In genomic region chr22:46687045-46687444, GRCh38 we compare ENCODE assay signal across 27 cellular contexts.
"Had no signal": no experiment of that assay in that cellular context is flagged by ENCODE, and none has a peak within 500 bp of the region (broad histone marks: within the 10 kb centered on the region; RNA-seq: fewer than 3 reads in every experiment).

No MANE protein-coding gene starts in this region.

- H3K4me1 ChIP-seq: prostate gland had no signal

- H3K36me3 ChIP-seq: prostate gland had no signal

- H3K4me1 Mint-ChIP-seq: mesothelial cell of epicardium had no signal

- H3K9me3 ChIP-seq: pancreas, prostate gland, tibial nerve had no signal

- DNase-seq: activated CD4-positive, alpha-beta memory T cell treated with anti-CD3 and anti-CD28 coated beads for 36 hours; activated CD4-positive, alpha-beta T cell treated with anti-CD3 and anti-CD28 coated beads, Interleukin-2, amount 10 ng/mL, durations not matched to agents 24 days and 14 days; activated CD8-positive, alpha-beta memory T cell treated with anti-CD3 and anti-CD28 coated beads, Interleukin-2, amount 50 U/mL, for 48 hours; activated gamma-delta T cell; activated naive CD4-positive, alpha-beta T cell treated with anti-CD3 and anti-CD28 coated beads, Interleukin-2, amount 10 ng/mL, durations not matched to agents 7 days and 5 days; activated naive CD8-positive, alpha-beta T cell treated with anti-CD3 and anti-CD28 coated beads, Interleukin-2, amount 10 ng/mL, durations not matched to agents 7 days and 5 days; activated T-cell treated with anti-CD3 and anti-CD28 coated beads, Interleukin-2, amount 50 U/mL, for 24 hours; brain microvascular endothelial cell; central memory CD4-positive, alpha-beta T cell; endodermal cell; foreskin fibroblast; islet precursor cell; mammary epithelial cell; naive B cell; nucleus accumbens; retina; stimulated activated CD4-positive, alpha-beta T cell treated with anti-CD3 and anti-CD28 coated beads, Interleukin-15, amount 100 ng/mL, for 24 hours; stimulated activated CD4-positive, alpha-beta T cell treated with anti-CD3 and anti-CD28 coated beads, Interleukin-2, amount 100 ng/mL, for 24 hours; stimulated activated naive CD4-positive, alpha-beta T cell; T1000; WERI-Rb-1 had no signal

- H3K27me3 Mint-ChIP-seq: activated CD4-positive, alpha-beta memory T cell treated with anti-CD3 and anti-CD28 coated beads for 36 hours; activated CD4-positive, alpha-beta T cell treated with anti-CD3 and anti-CD28 coated beads, Interleukin-2, amount 10 ng/mL, durations not matched to agents 24 days and 14 days; activated naive CD4-positive, alpha-beta T cell treated with anti-CD3 and anti-CD28 coated beads, Interleukin-2, amount 10 ng/mL, durations not matched to agents 7 days and 5 days; activated naive CD8-positive, alpha-beta T cell treated with anti-CD3 and anti-CD28 coated beads, Interleukin-2, amount 10 ng/mL, durations not matched to agents 7 days and 5 days; activated T-cell treated with anti-CD3 and anti-CD28 coated beads, Interleukin-2, amount 50 U/mL, for 24 hours had no signal

- H3K27ac ChIP-seq: brain microvascular endothelial cell, prostate gland, WERI-Rb-1 had no signal

- H3K27ac Mint-ChIP-seq: activated naive CD4-positive, alpha-beta T cell treated with anti-CD3 and anti-CD28 coated beads, Interleukin-2, amount 10 ng/mL, durations not matched to agents 7 days and 5 days; activated naive CD8-positive, alpha-beta T cell treated with anti-CD3 and anti-CD28 coated beads, Interleukin-2, amount 10 ng/mL, durations not matched to agents 7 days and 5 days; endodermal cell; mesothelial cell of epicardium had no signal

- ATAC-seq: activated CD4-positive, CD25-positive, alpha-beta regulatory T cell treated with anti-CD3 and anti-CD28 coated beads, Interleukin-2, amount 50 U/mL, for 24 hours; esophagus mucosa had no signal

- H3K4me3 Mint-ChIP-seq: activated CD4-positive, alpha-beta memory T cell treated with anti-CD3 and anti-CD28 coated beads for 36 hours; activated CD4-positive, alpha-beta T cell treated with anti-CD3 and anti-CD28 coated beads, Interleukin-2, amount 10 ng/mL, durations not matched to agents 24 days and 14 days; activated naive CD4-positive, alpha-beta T cell treated with anti-CD3 and anti-CD28 coated beads, Interleukin-2, amount 10 ng/mL, durations not matched to agents 7 days and 5 days; activated naive CD8-positive, alpha-beta T cell treated with anti-CD3 and anti-CD28 coated beads, Interleukin-2, amount 10 ng/mL, durations not matched to agents 7 days and 5 days; activated T-cell treated with anti-CD3 and anti-CD28 coated beads, Interleukin-2, amount 50 U/mL, for 24 hours; endodermal cell; mesothelial cell of epicardium had no signal

- H3K4me3 ChIP-seq: pancreas, prostate gland, tibial nerve had no signal

- H3K9me3 Mint-ChIP-seq: activated CD4-positive, alpha-beta memory T cell treated with anti-CD3 and anti-CD28 coated beads for 36 hours; activated CD4-positive, alpha-beta T cell treated with anti-CD3 and anti-CD28 coated beads, Interleukin-2, amount 10 ng/mL, durations not matched to agents 24 days and 14 days; activated naive CD4-positive, alpha-beta T cell treated with anti-CD3 and anti-CD28 coated beads, Interleukin-2, amount 10 ng/mL, durations not matched to agents 7 days and 5 days; activated naive CD8-positive, alpha-beta T cell treated with anti-CD3 and anti-CD28 coated beads, Interleukin-2, amount 10 ng/mL, durations not matched to agents 7 days and 5 days; activated T-cell treated with anti-CD3 and anti-CD28 coated beads, Interleukin-2, amount 50 U/mL, for 24 hours; endodermal cell; mesothelial cell of epicardium; naive B cell had no signal

- H3K27me3 ChIP-seq: brain microvascular endothelial cell, pancreas, tibial nerve had no signal
